Comparison of ENCODE assay signal across 8 cellular contexts in genomic region chr22:46547883-46548244, GRCh38. TPM values are rescaled to one million over a fixed set of nuclear protein-coding genes. Genes with fewer than 3 reads are reported as not detected.
A peak's percentile ranks its signal among the peaks of the same experiment; 100 is the strongest.
DNase-seq lines count a peak whose midpoint lies in the region; ATAC-seq and TF ChIP-seq lines count a peak whose summit lies in the region.

No MANE protein-coding gene starts in this region.

- peak overlapping the region; percentile 98 for H2BK120ac ChIP-seq in IMR-90 (ENCODE audit: low read depth, low read length)

- peak overlapping the region; percentile 83 for H3K23ac ChIP-seq in IMR-90 (ENCODE audit: low read depth, low read length)

- H4K5ac ChIP-seq in IMR-90 (ENCODE audit: low read depth, low read length), result peak overlapping the region; percentile 43

- H3K56ac ChIP-seq in IMR-90 (ENCODE audit: extremely low read depth, insufficient read depth, low read length), result peak overlapping the region; percentile 57

- H2AFZ ChIP-seq in IMR-90 (replicated peaks; ENCODE audit: low read length, poor library complexity), result peak overlapping the region; percentile 91

- H3K9me1 ChIP-seq in IMR-90 (ENCODE audit: insufficient read depth, low read length), result peaks cover 28% of the 10 kb centered on the region

- H3K4me2 ChIP-seq in IMR-90 (ENCODE audit: low read depth, low read length), result peak overlapping the region; percentile 32; the same call in 1 of the 2 replicates

- POLR2A ChIA-PET in IMR-90 (lab: Charles Lee; ENCODE audit: unreplicated experiment), result interaction anchor here (0.6 kb wide), 1 partner anchor 248 kb away, joined by 9 read pairs; no protein-coding TSS in a partner anchor
- POLR2A ChIA-PET in CD4-positive, alpha-beta memory T cell (lab: Charles Lee; ENCODE audit: partially characterized antibody), result no interaction called here

- peak overlapping the region; percentile 92 for H2BK20ac ChIP-seq in IMR-90 (ENCODE audit: low read depth, low read length)

- H3K4me1 ChIP-seq in IMR-90 (ENCODE audit: control insufficient read depth, insufficient read depth, low read length) (peaks cover 29% of the 10 kb centered on the region), liver (ENCODE audit: control insufficient read depth in 4 of 4, insufficient read depth in 4 of 4, low read length in 3 of 4) (peaks cover 9 to 15% (median 14%) of the 10 kb centered on the region in 4 donors), thyroid gland (peaks cover 21 to 45% of the 10 kb centered on the region in 2 donors)
- no peaks in the 10 kb centered on the region for H3K4me1 ChIP-seq in CD4-positive, alpha-beta memory T cell (ENCODE audit: insufficient read depth, low read length)

- H3K18ac ChIP-seq in IMR-90 (ENCODE audit: low read depth, low read length), result peak overlapping the region; percentile 68

- peaks cover under 1% of the 10 kb centered on the region; the same call in 1 of the 2 replicates for H3K27me3 ChIP-seq in IMR-90 (ENCODE audit: control insufficient read depth, insufficient read depth, low read length)
- H3K27me3 ChIP-seq in liver (ENCODE audit: control insufficient read depth in 4 of 4, insufficient read depth in 4 of 4, low read length in 3 of 4), result no peaks in the 10 kb centered on the region
- H3K27me3 ChIP-seq in thyroid gland, result no peaks in the 10 kb centered on the region
- no peaks in the 10 kb centered on the region for H3K27me3 ChIP-seq in CD4-positive, alpha-beta memory T cell (ENCODE audit: insufficient read depth, low read length)

- peak; percentile 70 for ATAC-seq in IMR-90 (ENCODE audit: low read depth)
- no peak for ATAC-seq in GM18873 (IDR thresholded peaks at IDR 0.05; ENCODE audit: low FRiP score, unreplicated experiment)

- H3K9me3 Mint-ChIP-seq in dendritic cell treated with granulocyte-macrophage colony-stimulating factor and Interleukin-4, amounts not matched to agents 40 ng/mL and 50 ng/mL, for 4 days, result peaks cover 7% of the 10 kb centered on the region
- peaks cover 0 to 3% (median 0%) of the 10 kb centered on the region in 8 donors for H3K9me3 Mint-ChIP-seq in CD4-positive, alpha-beta memory T cell
- H3K9me3 Mint-ChIP-seq in glutamatergic neuron (ENCODE audit: unreplicated experiment), result peaks cover 7% of the 10 kb centered on the region

- H3K4me3 ChIP-seq in IMR-90 (ENCODE audit: insufficient read depth, low read depth, low read length) (no peak overlapping the region), liver (ENCODE audit: low read depth in 1 of 3, low read length in 3 of 3) (no peak overlapping the region), thyroid gland (replicated peaks in 1 of 3) (no peak overlapping the region)
- no peak overlapping the region for H3K4me3 ChIP-seq in CD4-positive, alpha-beta memory T cell (ENCODE audit: low read length in 2 of 2)

- H3K36me3 ChIP-seq in IMR-90 (ENCODE audit: control insufficient read depth, insufficient read depth, low read length) (no peaks in the 10 kb centered on the region), liver (ENCODE audit: control insufficient read depth in 4 of 4, insufficient read depth in 3 of 4, low read depth in 1 of 4, low read length in 3 of 4) (no peaks in the 10 kb centered on the region), thyroid gland (no peaks in the 10 kb centered on the region)
- no peaks in the 10 kb centered on the region for H3K36me3 ChIP-seq in CD4-positive, alpha-beta memory T cell (ENCODE audit: insufficient read depth, low read length)

- H3K4me1 Mint-ChIP-seq in dendritic cell treated with granulocyte-macrophage colony-stimulating factor and Interleukin-4, amounts not matched to agents 40 ng/mL and 50 ng/mL, for 4 days (ENCODE audit: low read depth), result peaks cover 46% of the 10 kb centered on the region
- no peaks in the 10 kb centered on the region for H3K4me1 Mint-ChIP-seq in CD4-positive, alpha-beta memory T cell
- H3K4me1 Mint-ChIP-seq in glutamatergic neuron (ENCODE audit: low read depth, unreplicated experiment), result peaks cover 4% of the 10 kb centered on the region

- H3K9me3 ChIP-seq in IMR-90 (ENCODE audit: control insufficient read depth, insufficient read depth, low read length), result peaks cover 6% of the 10 kb centered on the region
- H3K9me3 ChIP-seq in liver (ENCODE audit: control insufficient read depth in 4 of 4, low read length in 3 of 4), result no peaks in the 10 kb centered on the region
- no peaks in the 10 kb centered on the region for H3K9me3 ChIP-seq in thyroid gland
- no peaks in the 10 kb centered on the region for H3K9me3 ChIP-seq in CD4-positive, alpha-beta memory T cell (ENCODE audit: control insufficient read depth in 1 of 2, low read length in 2 of 2)

- in situ Hi-C loops in IMR-90 (cut with MboI; ENCODE audit: low sequenced_read_pairs), result loop anchor here (25.0 kb wide), 1 partner anchor 411 kb away; no protein-coding TSS in a partner anchor

- CTCF ChIA-PET in IMR-90 (lab: Yijun Ruan, JAX), result interaction anchor here (0.6 to 1.3 kb wide), 4 partner anchors 10 to 180 kb away, joined by 3 to 4 read pairs (median 4); no protein-coding TSS in a partner anchor
- CTCF ChIA-PET in CD4-positive, alpha-beta memory T cell (lab: Charles Lee; ENCODE audit: partially characterized antibody), result interaction anchor here (0.9 to 1.8 kb wide), 2 partner anchors 15 to 180 kb away, joined by 3 to 6 read pairs; no protein-coding TSS in a partner anchor

- H3K27me3 Mint-ChIP-seq in dendritic cell treated with granulocyte-macrophage colony-stimulating factor and Interleukin-4, amounts not matched to agents 40 ng/mL and 50 ng/mL, for 4 days, result peaks cover 21% of the 10 kb centered on the region
- H3K27me3 Mint-ChIP-seq in CD4-positive, alpha-beta memory T cell, result peaks cover 6 to 13% of the 10 kb centered on the region in 2 donors
- peaks cover 8% of the 10 kb centered on the region for H3K27me3 Mint-ChIP-seq in glutamatergic neuron (ENCODE audit: unreplicated experiment)

- DNase-seq in IMR-90 (peak; percentile 92), thyroid gland (peak; percentile 39 to 42), globus pallidus (ENCODE audit: low spot score) (no peak), glutamatergic neuron (no peak)
- no peak for DNase-seq in CD4-positive, alpha-beta memory T cell

- H2AK5ac ChIP-seq in IMR-90 (ENCODE audit: low read depth, low read length), result peak overlapping the region; percentile 82; the same call in 1 of the 2 replicates

- no peak for TF ChIP-seq CTCF in IMR-90 (conservative IDR thresholded peaks at IDR 0.05; ENCODE audit: low read depth, low read length)
- TF ChIP-seq CTCF in liver (IDR thresholded peaks at IDR 0.05; ENCODE audit: low read depth, low read length, missing input control), result no peak
- no peak for TF ChIP-seq CTCF in thyroid gland (IDR thresholded peaks at IDR 0.05)
- no peak for TF ChIP-seq CTCF in glutamatergic neuron (IDR thresholded peaks at IDR 0.05; ENCODE audit: partially characterized antibody, unreplicated experiment)

- dilution Hi-C loops in IMR-90 (cut with HindIII; ENCODE audit: low sequenced_read_pairs, unreplicated experiment), result no loop called here

- H3K36me3 Mint-ChIP-seq in dendritic cell treated with granulocyte-macrophage colony-stimulating factor and Interleukin-4, amounts not matched to agents 40 ng/mL and 50 ng/mL, for 4 days (ENCODE audit: low read depth), result no peaks in the 10 kb centered on the region
- no peaks in the 10 kb centered on the region for H3K36me3 Mint-ChIP-seq in CD4-positive, alpha-beta memory T cell
- H3K36me3 Mint-ChIP-seq in glutamatergic neuron (ENCODE audit: unreplicated experiment), result no peaks in the 10 kb centered on the region

- no peak overlapping the region for H3K4me3 Mint-ChIP-seq in dendritic cell treated with granulocyte-macrophage colony-stimulating factor and Interleukin-4, amounts not matched to agents 40 ng/mL and 50 ng/mL, for 4 days
- no peak overlapping the region for H3K4me3 Mint-ChIP-seq in CD4-positive, alpha-beta memory T cell
- no peak overlapping the region for H3K4me3 Mint-ChIP-seq in glutamatergic neuron (ENCODE audit: unreplicated experiment)

- H3K9ac ChIP-seq in IMR-90 (ENCODE audit: low read depth, low read length) (peak overlapping the region; percentile 7; the same call in 1 of the 2 replicates), liver (ENCODE audit: low read depth in 1 of 2, low read length in 2 of 2) (peak overlapping the region in 1 of 2 donors; percentile 6)

- TF ChIP-seq RAD21 in IMR-90 (IDR thresholded peaks at IDR 0.05; ENCODE audit: low read length) (no peak), liver (IDR thresholded peaks at IDR 0.05) (peak; percentile 51 to 52)

- peak overlapping the region; percentile 94 for H3K4ac ChIP-seq in IMR-90 (ENCODE audit: low read depth, low read length)

- H2AK9ac ChIP-seq in IMR-90 (replicated peaks; ENCODE audit: low read depth, low read length, poor library complexity), result peak overlapping the region; percentile 94

- peak overlapping the region; percentile 77; the same call in 2 of the 3 replicates for H2BK15ac ChIP-seq in IMR-90 (ENCODE audit: low read depth, low read length)

- H4K20me1 ChIP-seq in IMR-90 (ENCODE audit: insufficient read depth, low read length), result peaks cover 5% of the 10 kb centered on the region

- H4K8ac ChIP-seq in IMR-90 (ENCODE audit: low read depth in 2 of 2, low read length in 2 of 2), result peak overlapping the region; percentile 53 to 89

- BruUV-seq in IMR-90 (replicated peaks; lab: Mats Ljungman, UMichigan), result no TSS peak

- intact Hi-C loops in IMR-90 (cut with micrococcal nuclease) (no loop called here), thyroid gland (cut with DNase I) (loop anchor here (10.0 kb wide), 1 partner anchor 423 kb away; no protein-coding TSS in a partner anchor)
- intact Hi-C loops in dendritic cell treated with granulocyte-macrophage colony-stimulating factor and Interleukin-4, amounts not matched to agents 40 ng/mL and 50 ng/mL, for 4 days (cut with micrococcal nuclease), result no loop called here
- intact Hi-C loops in CD4-positive, alpha-beta memory T cell (cut with micrococcal nuclease), result no loop called here

- no CpG with 5 or more reads among the region's 3 CpGs for WGBS in IMR-90 (ENCODE audit: extremely low coverage in 2 of 2, insufficient read length in 1 of 2), 2 experiments
- WGBS in liver, result 15% methylated on average over 3 of the region's 3 CpGs
- WGBS in thyroid gland, 2 donors, result 66 to 69% methylated on average over 3 of the region's 3 CpGs

- peak overlapping the region; percentile 84 for H3K14ac ChIP-seq in IMR-90 (replicated peaks; ENCODE audit: low read depth, low read length)

- TF ChIP-seq POLR2A in IMR-90 (IDR thresholded peaks at IDR 0.05; ENCODE audit: low read depth, low read length) (no peak), thyroid gland (IDR thresholded peaks at IDR 0.05) (no peak)

- peak overlapping the region; percentile 66 for H3K27ac Mint-ChIP-seq in dendritic cell treated with granulocyte-macrophage colony-stimulating factor and Interleukin-4, amounts not matched to agents 40 ng/mL and 50 ng/mL, for 4 days
- H3K27ac Mint-ChIP-seq in CD4-positive, alpha-beta memory T cell, result no peak overlapping the region
- no peak overlapping the region for H3K27ac Mint-ChIP-seq in glutamatergic neuron (ENCODE audit: unreplicated experiment)

- H3K27ac ChIP-seq in IMR-90 (ENCODE audit: insufficient read depth, low read length), result peak overlapping the region; percentile 76
- peak overlapping the region; percentile 79 to 95 for H3K27ac ChIP-seq in liver (ENCODE audit: low read depth in 1 of 2, low read length in 2 of 2)
- H3K27ac ChIP-seq in thyroid gland, result peak overlapping the region in 2 of 3 donors; percentile 67 to 78
- H3K27ac ChIP-seq in CD4-positive, alpha-beta memory T cell (ENCODE audit: low read depth, low read length), result no peak overlapping the region

- peak overlapping the region; percentile 93 for H2BK5ac ChIP-seq in IMR-90 (ENCODE audit: low read depth, low read length, poor library complexity, severe bottlenecking)

- H4K91ac ChIP-seq in IMR-90 (ENCODE audit: insufficient read depth, low read depth, low read length), result peak overlapping the region; percentile 93

- no peaks in the 10 kb centered on the region for H3K79me1 ChIP-seq in IMR-90 (ENCODE audit: low read depth in 1 of 2, low read length in 2 of 2)

RNA-seq across cellular contexts. Expression of gene CELSR1, which starts 10.4 kb away (rescaled TPM):
- 0.36 and 0.56 TPM in 2 replicates for total RNA-seq in IMR-90 (2012; rRNA removed)
- 0.82 and 1.4 TPM in 2 replicates for polyA plus RNA-seq in IMR-90 (2012; rRNA removed)
- polyA plus RNA-seq in IMR-90 (2012; cell fraction: cytosol; rRNA removed), result 0.47 and 1.2 TPM in 2 replicates
- 0.91 and 1.9 TPM in 2 replicates for polyA plus RNA-seq in IMR-90 (2012; cell fraction: nucleus; rRNA removed; ENCODE audit: low replicate concordance)
- 1 to 10 TPM in 1 of 2 donors, under 1 TPM in 1; 0.37 to 1.6 TPM for total RNA-seq in liver
- polyA plus RNA-seq in liver, result 1 to 10 TPM; 1.1 to 1.6 TPM
- 10 to 100 TPM; 18.4 to 56.0 (median 31.0) TPM for total RNA-seq in thyroid gland
- 1 to 10 TPM in 1 of 2 experiments, under 1 TPM in 1; 0.94 to 1.1 TPM for total RNA-seq in CD4-positive, alpha-beta memory T cell
- polyA plus RNA-seq in CD4-positive, alpha-beta memory T cell, result under 1 TPM; 0.47 to 0.67 TPM
- 0.27 TPM for total RNA-seq in glutamatergic neuron (ENCODE audit: unreplicated experiment)

Comparison
In these comparisons a context has a peak if more than half of its experiments do, and no peak if none do; other contexts are left out.
1. DNase-seq: peak in IMR-90 (single experiment) and thyroid gland (2 of 2); none in CD4-positive, alpha-beta memory T cell (0 of 5), globus pallidus (single experiment) and glutamatergic neuron (single experiment).
2. RNA of gene CELSR1, which starts 10.4 kb away (total RNA-seq): 18.4 to 56.0 TPM in thyroid gland; 0.37 to 1.6 TPM in liver, 0.94 to 1.1 TPM in CD4-positive, alpha-beta memory T cell, 0.36 to 0.56 TPM in IMR-90 and 0.27 TPM in glutamatergic neuron (single experiment); every median in the first group is over 4 times any median in the second.